In the genomic region with DNA sequence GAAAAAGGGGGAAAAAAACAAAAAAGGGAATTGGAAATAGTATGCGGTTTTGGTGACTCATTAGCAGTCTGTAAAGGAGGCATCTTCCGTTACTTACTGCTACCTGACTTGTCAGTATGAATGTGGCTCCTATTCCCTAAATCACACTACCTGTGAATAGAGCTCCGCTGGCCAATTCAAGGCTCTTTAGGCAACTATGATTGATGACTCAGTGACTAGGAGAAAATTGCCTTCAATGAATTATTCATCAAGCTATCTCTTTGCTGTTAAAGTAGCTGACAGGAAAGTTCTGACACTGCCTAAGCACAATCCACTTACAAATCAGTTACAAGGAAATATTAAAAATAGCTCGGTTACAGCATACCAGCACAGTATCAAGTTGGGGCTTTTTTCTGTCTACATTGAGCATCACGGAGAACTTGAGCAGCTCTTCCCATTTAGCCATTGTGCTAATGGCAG, we compare ENCODE assay signal across 16 cellular contexts.
DNase-seq lines count a peak whose midpoint lies in the region; ATAC-seq, FAIRE-seq and TF ChIP-seq lines count a peak whose summit lies in the region.
"Had no signal": no experiment of that assay in that cellular context is flagged by ENCODE, and none has a peak within 500 bp of the region (broad histone marks: within the 10 kb centered on the region; RNA-seq: fewer than 3 reads in every experiment).

No MANE protein-coding gene starts in this region.

- H3K4me3 ChIP-seq in HepG2 (replicated peaks in 1 of 3; ENCODE audit: insufficient read depth in 1 of 3, low read depth in 2 of 3, low read length in 3 of 3) (no peak overlapping the region), right lobe of liver (no peak overlapping the region), astrocyte of the cerebellum (ENCODE audit: low read depth, low read length) (no peak overlapping the region)
- H3K4me3 ChIP-seq: right atrium auricular region, SK-N-MC had no signal

- H3K4me2 ChIP-seq in HepG2 (ENCODE audit: low read depth, low read length): no peak overlapping the region

- in situ Hi-C loops in HepG2 (cut with HindIII; ENCODE audit: extremely low pct_ligation_motif_present, low pct_unique_long_range_greater_than_20kb) (no loop called here), astrocyte of the cerebellum (cut with HindIII; ENCODE audit: low sequenced_read_pairs) (no loop called here)

- 9% methylated on average over 5 of the region's 5 CpGs for WGBS in HepG2 (ENCODE audit: low lambda C conversion rate)
- 50% methylated on average over 5 of the region's 5 CpGs for whole genome bisulfite sequencing in right lobe of liver (ENCODE audit: insufficient coverage, low coverage, low lambda C conversion rate, missing lambda C conversion rate)

- TF ChIP-seq RAD21 in HepG2 (CRISPR knock-in tag; IDR thresholded peaks at IDR 0.05): no peak

- CTCF ChIA-PET in HepG2 (lab: Yijun Ruan, JAX; ENCODE audit: low intra/inter-chr PET ratio, low total read pairs): no interaction called here

- POLR2A ChIA-PET in HepG2 (lab: Yijun Ruan, JAX): interaction anchor here (1.6 kb wide), 1 partner anchor 188 kb away, joined by 6 read pairs; no protein-coding TSS in a partner anchor

- H3K4me1 ChIP-seq in HepG2 (ENCODE audit: insufficient read depth, low read length): no peaks in the 10 kb centered on the region
- H3K4me1 ChIP-seq in right lobe of liver: no peaks in the 10 kb centered on the region
- H3K4me1 ChIP-seq: right atrium auricular region had no signal

- no peak for TF ChIP-seq POLR2A in HepG2 (IDR thresholded peaks at IDR 0.05; ENCODE audit: insufficient read depth in 1 of 2, low read depth in 2 of 2, low read length in 2 of 2)
- no peak for TF ChIP-seq POLR2A in right lobe of liver (IDR thresholded peaks at IDR 0.05)

- DNase-seq in HepG2 (ENCODE audit: low spot score): no peak
- no peak for DNase-seq in right lobe of liver
- DNase-seq in NCI-H2107 (lab: John Stamatoyannopoulos, UW): peak; percentile 98
- peak; percentile 16 for DNase-seq in astrocyte of the cerebellum (ENCODE audit: low read depth)
- DNase-seq in urothelium cell line (ENCODE audit: low spot score): peak; percentile 32
- no peak for DNase-seq in islet precursor cell
- DNase-seq in cerebellar nuclear complex (lab: John Stamatoyannopoulos, UW): no peak
- DNase-seq: activated naive CD8-positive, alpha-beta T cell treated with anti-CD3 and anti-CD28 coated beads, Interleukin-2, amount 50 U/mL, for 24 hours; EL; HCEC 1CT; NCI-H526; stimulated activated naive CD8-positive, alpha-beta T cell treated with anti-CD3 and anti-CD28 coated beads, Interleukin-15, Interleukin-2, amounts not matched to agents 100 U/mL and 50 U/mL, for 24 hours had no signal

- intact Hi-C loops in HepG2 (cut with micrococcal nuclease; ENCODE audit: unreplicated experiment) (no loop called here), right lobe of liver (cut with DNase I) (no loop called here)

- H3K79me2 ChIP-seq in HepG2 (ENCODE audit: insufficient read depth, low read length): no peaks in the 10 kb centered on the region

- peaks cover 15% of the 10 kb centered on the region for H3K9me3 ChIP-seq in HepG2 (ENCODE audit: low read length)
- no peaks in the 10 kb centered on the region for H3K9me3 ChIP-seq in right lobe of liver
- H3K9me3 ChIP-seq: right atrium auricular region had no signal

- no TSS peak for BruUV-seq in HepG2 (replicated peaks; lab: Mats Ljungman, UMichigan)

- H3K27me3 ChIP-seq in HepG2 (ENCODE audit: control insufficient read depth in 1 of 2, insufficient read depth in 2 of 2, low read length in 2 of 2): no peaks in the 10 kb centered on the region
- H3K27me3 ChIP-seq in right lobe of liver: no peaks in the 10 kb centered on the region
- H3K27me3 ChIP-seq: right atrium auricular region had no signal

- no peak for FAIRE-seq in HepG2 (lab: Jason Lieb, UNC)
- FAIRE-seq in urothelium cell line (lab: Jason Lieb, UNC): no peak
- FAIRE-seq: islet of Langerhans had no signal

- no peaks in the 10 kb centered on the region for H3K36me3 ChIP-seq in HepG2 (replicated peaks in 1 of 2; ENCODE audit: control insufficient read depth in 1 of 2, insufficient read depth in 2 of 2, low read length in 2 of 2)
- no peaks in the 10 kb centered on the region for H3K36me3 ChIP-seq in right lobe of liver
- H3K36me3 ChIP-seq: right atrium auricular region had no signal

- H3K27ac ChIP-seq in HepG2 (ENCODE audit: extremely low read length, insufficient read depth, low read length) (no peak overlapping the region), right lobe of liver (no peak overlapping the region)
- H3K27ac ChIP-seq: right atrium auricular region, SK-N-MC had no signal

- H4K20me1 ChIP-seq in HepG2 (ENCODE audit: insufficient read depth, low read length): no peaks in the 10 kb centered on the region

- H3K9ac ChIP-seq in HepG2 (ENCODE audit: insufficient read depth, low read depth, low read length): no peak overlapping the region

- TF ChIP-seq EP300 in HepG2 (IDR thresholded peaks at IDR 0.05; ENCODE audit: low read depth in 2 of 2, low read length in 2 of 2) (no peak), HepG2 (CRISPR knock-in tag; IDR thresholded peaks at IDR 0.05; ENCODE audit: borderline replicate concordance) (no peak)

- ATAC-seq in HepG2 (peak; percentile 28; the same call in 1 of the 3 replicates), right lobe of liver (no peak), HG03571 (IDR thresholded peaks at IDR 0.05; ENCODE audit: unreplicated experiment) (no peak)
- ATAC-seq: activated naive CD8-positive, alpha-beta T cell treated with anti-CD3 and anti-CD28 coated beads, Interleukin-2, amount 50 U/mL, for 24 hours; stimulated activated naive CD8-positive, alpha-beta T cell treated with anti-CD3 and anti-CD28 coated beads, Interleukin-15, Interleukin-2, amounts not matched to agents 100 U/mL and 50 U/mL, for 24 hours had no signal

- no peak overlapping the region for H2AFZ ChIP-seq in HepG2 (ENCODE audit: low read length)

- TF ChIP-seq CTCF in HepG2 (CRISPR knock-in tag; IDR thresholded peaks at IDR 0.05) (no peak), right lobe of liver (IDR thresholded peaks at IDR 0.05) (no peak), astrocyte of the cerebellum (IDR thresholded peaks at IDR 0.05; ENCODE audit: low read depth, low read length, missing control alignments) (no peak)

TF ChIP-seq in HepG2, 621 proteins besides CTCF, POLR2A, EP300 and RAD21:
- TF ChIP-seq DNMT1 (CRISPR knock-in tag; IDR thresholded peaks at IDR 0.05) (no peak), RFX5 (IDR thresholded peaks at IDR 0.05; ENCODE audit: low read depth, low read length) (no peak), CC2D1A (CRISPR knock-in tag; IDR thresholded peaks at IDR 0.05) (no peak), BORCS8-MEF2B (CRISPR knock-in tag; IDR thresholded peaks at IDR 0.05) (no peak), EEA1 (CRISPR knock-in tag; IDR thresholded peaks at IDR 0.05; ENCODE audit: borderline replicate concordance) (no peak), ZNF207 (IDR thresholded peaks at IDR 0.05; ENCODE audit: borderline replicate concordance) (no peak), ZNF282 (IDR thresholded peaks at IDR 0.05; ENCODE audit: partially characterized antibody) (no peak), ZNF253 (CRISPR knock-in tag; IDR thresholded peaks at IDR 0.05; ENCODE audit: borderline replicate concordance) (no peak), ZNF570 (CRISPR knock-in tag; IDR thresholded peaks at IDR 0.05; ENCODE audit: borderline replicate concordance) (no peak), PHF8 (CRISPR knock-in tag; IDR thresholded peaks at IDR 0.05) (no peak), NCOA2 (CRISPR knock-in tag; IDR thresholded peaks at IDR 0.05) (no peak)
- TF ChIP-seq, protein P1, sequence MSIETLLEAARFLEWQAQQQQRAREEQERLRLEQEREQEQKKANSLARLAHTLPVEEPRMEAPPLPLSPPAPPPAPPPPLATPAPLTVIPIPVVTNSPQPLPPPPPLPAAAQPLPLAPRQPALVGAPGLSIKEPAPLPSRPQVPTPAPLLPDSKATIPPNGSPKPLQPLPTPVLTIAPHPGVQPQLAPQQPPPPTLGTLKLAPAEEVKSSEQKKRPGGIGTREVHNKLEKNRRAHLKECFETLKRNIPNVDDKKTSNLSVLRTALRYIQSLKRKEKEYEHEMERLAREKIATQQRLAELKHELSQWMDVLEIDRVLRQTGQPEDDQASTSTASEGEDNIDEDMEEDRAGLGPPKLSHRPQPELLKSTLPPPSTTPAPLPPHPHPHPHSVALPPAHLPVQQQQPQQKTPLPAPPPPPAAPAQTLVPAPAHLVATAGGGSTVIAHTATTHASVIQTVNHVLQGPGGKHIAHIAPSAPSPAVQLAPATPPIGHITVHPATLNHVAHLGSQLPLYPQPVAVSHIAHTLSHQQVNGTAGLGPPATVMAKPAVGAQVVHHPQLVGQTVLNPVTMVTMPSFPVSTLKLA (IDR thresholded peaks at IDR 0.05): no peak
- TF ChIP-seq, protein P2, sequence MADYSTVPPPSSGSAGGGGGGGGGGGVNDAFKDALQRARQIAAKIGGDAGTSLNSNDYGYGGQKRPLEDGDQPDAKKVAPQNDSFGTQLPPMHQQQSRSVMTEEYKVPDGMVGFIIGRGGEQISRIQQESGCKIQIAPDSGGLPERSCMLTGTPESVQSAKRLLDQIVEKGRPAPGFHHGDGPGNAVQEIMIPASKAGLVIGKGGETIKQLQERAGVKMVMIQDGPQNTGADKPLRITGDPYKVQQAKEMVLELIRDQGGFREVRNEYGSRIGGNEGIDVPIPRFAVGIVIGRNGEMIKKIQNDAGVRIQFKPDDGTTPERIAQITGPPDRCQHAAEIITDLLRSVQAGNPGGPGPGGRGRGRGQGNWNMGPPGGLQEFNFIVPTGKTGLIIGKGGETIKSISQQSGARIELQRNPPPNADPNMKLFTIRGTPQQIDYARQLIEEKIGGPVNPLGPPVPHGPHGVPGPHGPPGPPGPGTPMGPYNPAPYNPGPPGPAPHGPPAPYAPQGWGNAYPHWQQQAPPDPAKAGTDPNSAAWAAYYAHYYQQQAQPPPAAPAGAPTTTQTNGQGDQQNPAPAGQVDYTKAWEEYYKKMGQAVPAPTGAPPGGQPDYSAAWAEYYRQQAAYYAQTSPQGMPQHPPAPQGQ (CRISPR knock-in tag; IDR thresholded peaks at IDR 0.05; ENCODE audit: borderline replicate concordance): no peak

Comparison
In these comparisons a context has a peak if more than half of its experiments do, and no peak if none do; other contexts are left out.
1. DNase-seq: peak in NCI-H2107 (single experiment), astrocyte of the cerebellum (single experiment) and urothelium cell line (single experiment); none in HepG2 (single experiment), right lobe of liver (0 of 3), islet precursor cell (single experiment) and cerebellar nuclear complex (0 of 2).